12 cellular contexts compared by ENCODE assay signal in genomic region chr1:24640288-24640687, GRCh38. TPM values are rescaled to one million over a fixed set of nuclear protein-coding genes. Genes with fewer than 3 reads are reported as not detected.
DNase-seq lines count a peak whose midpoint lies in the region; ATAC-seq, FAIRE-seq and TF ChIP-seq lines count a peak whose summit lies in the region.
"Had no signal": no experiment of that assay in that cellular context is flagged by ENCODE, and none has a peak within 500 bp of the region (broad histone marks: within the 10 kb centered on the region; RNA-seq: fewer than 3 reads in every experiment).

No MANE protein-coding gene starts in this region.

- peak overlapping the region in 1 of 2 donors; percentile 99 for H3K27ac Mint-ChIP-seq in T-cell

- peak in 3 of 5 donors; percentile 29 to 55 (median 31) for DNase-seq in heart left ventricle
- no peak for DNase-seq in Right ventricle myocardium inferior (ENCODE audit: missing footprints)
- DNase-seq in T-cell: no peak
- peak; percentile 23 for DNase-seq in hepatocyte (ENCODE audit: low spot score)
- peak in 1 of 2 donors; percentile 65 for DNase-seq in thyroid gland
- DNase-seq in NCI-H1105 (lab: John Stamatoyannopoulos, UW): no peak
- no peak for DNase-seq in RCC 7860 (ENCODE audit: low spot score)
- no peak for DNase-seq in dedifferentiated amniotic fluid mesenchymal stem cell (ENCODE audit: extremely low spot score)
- DNase-seq: COR-L47, H7, NCI-H187 treated with DMSO at 0.1 percent for 48 hours, PC-9 had no signal

- H3K36me3 Mint-ChIP-seq in T-cell: peaks cover 3% of the 10 kb centered on the region

- no peak overlapping the region for H3K4me2 ChIP-seq in hepatocyte
- H3K4me2 ChIP-seq: PC-9 had no signal

- no peaks in the 10 kb centered on the region for H3K9me2 ChIP-seq in hepatocyte (replicated peaks; ENCODE audit: insufficient read depth)

- H3K4me3 ChIP-seq in heart left ventricle: no peak overlapping the region
- no peak overlapping the region for H3K4me3 ChIP-seq in hepatocyte
- no peak overlapping the region for H3K4me3 ChIP-seq in thyroid gland (replicated peaks in 1 of 3)
- H3K4me3 ChIP-seq: PC-9 had no signal

- H3K4me1 ChIP-seq in heart left ventricle (peaks cover 0 to 29% (median 20%) of the 10 kb centered on the region in 12 donors), hepatocyte (ENCODE audit: insufficient read depth) (peaks cover 12% of the 10 kb centered on the region), thyroid gland (peaks cover 14 to 22% of the 10 kb centered on the region in 2 donors)

- TF ChIP-seq POLR2A in heart left ventricle (IDR thresholded peaks at IDR 0.05) (no peak), thyroid gland (IDR thresholded peaks at IDR 0.05) (no peak)

- CTCF ChIA-PET in T-cell (lab: Charles Lee): interaction anchor here in 1 of 2 donors (0.6 kb wide), 1 partner anchor 442 kb away, joined by 3 read pairs; no protein-coding TSS in a partner anchor

- H3K9me3 ChIP-seq in heart left ventricle (no peaks in the 10 kb centered on the region), hepatocyte (ENCODE audit: low read depth) (no peaks in the 10 kb centered on the region), thyroid gland (no peaks in the 10 kb centered on the region)

- no peaks in the 10 kb centered on the region for H3K27me3 ChIP-seq in heart left ventricle
- H3K27me3 ChIP-seq in hepatocyte: no peaks in the 10 kb centered on the region
- H3K27me3 ChIP-seq in thyroid gland: no peaks in the 10 kb centered on the region

- no peak for FAIRE-seq in RCC 7860 (lab: Jason Lieb, UNC)

- intact Hi-C loops in heart left ventricle (cut with DNase I): loop anchor here in 1 of 10 donors (10.0 kb wide), 1 partner anchor 225 kb away; the partner anchor contains the start of genes NIPAL3 and STPG1
- intact Hi-C loops in Right ventricle myocardium inferior (cut with DNase I): loop anchor here (5.0 kb wide), 1 partner anchor 223 kb away; the partner anchor contains the start of gene NIPAL3
- intact Hi-C loops in thyroid gland (cut with DNase I): no loop called here

- peaks cover 17% of the 10 kb centered on the region for H4K20me1 ChIP-seq in hepatocyte (ENCODE audit: insufficient read depth, poor library complexity, severe bottlenecking)

- H2AFZ ChIP-seq in hepatocyte: no peak overlapping the region
- H2AFZ ChIP-seq: PC-9 had no signal

- peak overlapping the region; percentile 41 to 93 (median 82) for H3K4me3 Mint-ChIP-seq in T-cell

- 59 to 68% (median 63%) methylated on average over 7 of the region's 7 CpGs for WGBS in heart left ventricle, 4 donors
- WGBS in hepatocyte (ENCODE audit: low lambda C conversion rate, missing lambda C conversion rate): 91% methylated on average over 7 of the region's 7 CpGs
- 64 to 68% methylated on average over 7 of the region's 7 CpGs for WGBS in thyroid gland, 2 donors

- H3K4me1 Mint-ChIP-seq in T-cell: peaks cover 22 to 34% (median 30%) of the 10 kb centered on the region in 3 donors

- peaks cover 0 to 3% (median 0%) of the 10 kb centered on the region in 9 donors for H3K36me3 ChIP-seq in heart left ventricle
- H3K36me3 ChIP-seq in hepatocyte (replicated peaks; ENCODE audit: insufficient read depth, low read depth): no peaks in the 10 kb centered on the region
- H3K36me3 ChIP-seq in thyroid gland: no peaks in the 10 kb centered on the region

- POLR2A ChIA-PET in T-cell (lab: Charles Lee): interaction anchor here (0.6 to 0.7 kb wide), 4 partner anchors 11 to 107 kb away, joined by 3 to 15 read pairs (median 3); no protein-coding TSS in a partner anchor

- no peaks in the 10 kb centered on the region for H3K27me3 Mint-ChIP-seq in T-cell

- H3K9me3 Mint-ChIP-seq in T-cell: no peaks in the 10 kb centered on the region

- ATAC-seq in heart left ventricle (no peak), Right ventricle myocardium inferior (no peak), T-cell (replicated peaks in 1 of 4) (no peak)

- peaks cover 19% of the 10 kb centered on the region for H3K79me2 ChIP-seq in hepatocyte

- TF ChIP-seq CTCF in heart left ventricle (IDR thresholded peaks at IDR 0.05) (no peak), hepatocyte (IDR thresholded peaks at IDR 0.05; ENCODE audit: poor library complexity) (no peak), thyroid gland (IDR thresholded peaks at IDR 0.05) (no peak)

- H3K27ac ChIP-seq in heart left ventricle: peak overlapping the region in 1 of 12 donors; percentile 37
- no peak overlapping the region for H3K27ac ChIP-seq in hepatocyte
- H3K27ac ChIP-seq in thyroid gland: peak overlapping the region in 2 of 3 donors; percentile 8 to 26
- H3K27ac ChIP-seq: PC-9 had no signal

RNA-seq across cellular contexts. Expression of gene SRRM1, which starts 2.8 kb away (rescaled TPM):
- total RNA-seq in heart left ventricle (10 to 100 TPM; 39.3 to 97.0 (median 62.2) TPM), Right ventricle myocardium inferior (58.8 TPM), T-cell (100 to 1,000 TPM; 158 to 303 (median 181) TPM), hepatocyte (52.5 and 61.6 TPM in 2 replicates), thyroid gland (100 to 1,000 TPM in 3 of 4 donors, 10 to 100 TPM in 1; 89.6 to 137 (median 120) TPM)
- polyA plus RNA-seq in heart left ventricle (10 to 100 TPM; 30.3 to 39.5 TPM), hepatocyte (84.3 and 131 TPM in 2 replicates)

Comparison
In these comparisons a context has a peak if more than half of its experiments do, and no peak if none do; other contexts are left out.
1. DNase-seq: peak in heart left ventricle (3 of 5) and hepatocyte (single experiment); none in Right ventricle myocardium inferior (single experiment), T-cell (0 of 34), NCI-H1105 (single experiment), RCC 7860 (single experiment) and dedifferentiated amniotic fluid mesenchymal stem cell (single experiment).